9 cellular contexts compared by ENCODE assay signal in the genomic region with DNA sequence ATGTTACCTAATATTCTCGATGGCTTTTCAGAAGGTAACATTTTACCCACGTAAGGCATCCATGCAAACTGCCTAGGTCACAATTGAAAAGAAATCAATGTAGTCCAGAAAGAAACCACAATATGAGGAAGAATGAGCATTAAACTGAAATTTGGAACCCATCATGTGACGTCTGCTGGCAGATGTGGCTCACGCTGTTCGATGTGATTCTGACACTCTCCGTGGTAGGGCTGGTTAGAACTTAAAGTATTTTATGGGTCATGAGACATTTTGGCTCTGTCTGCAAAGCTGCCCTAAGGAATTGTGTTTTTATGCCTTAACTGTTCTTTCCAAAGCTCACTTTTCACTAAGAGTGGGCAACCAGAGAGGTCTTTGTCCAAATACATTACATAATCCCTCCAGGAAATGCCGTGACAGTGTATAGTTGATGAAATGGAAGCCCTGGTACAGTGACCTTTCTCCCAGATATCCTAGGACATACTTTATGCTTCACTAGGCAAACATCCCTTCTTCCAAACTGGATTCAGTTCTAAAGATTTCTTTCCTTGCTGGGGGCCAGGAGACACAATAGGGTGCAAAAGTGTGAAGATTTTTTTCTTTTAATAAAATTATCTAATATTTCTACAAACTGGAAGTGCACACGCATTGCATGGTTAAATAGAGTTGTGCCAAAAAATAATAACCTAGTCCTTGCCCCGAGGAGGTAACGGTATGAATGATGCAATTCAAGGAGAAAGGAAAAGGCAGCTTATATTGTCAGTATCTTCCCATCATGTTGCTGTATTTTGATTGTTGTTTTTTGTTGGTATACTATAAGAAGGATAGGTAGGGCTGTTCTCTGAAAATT.
DNase-seq lines count a peak whose midpoint lies in the region; ATAC-seq and TF ChIP-seq lines count a peak whose summit lies in the region.
"Had no signal": no experiment of that assay in that cellular context is flagged by ENCODE, and none has a peak within 500 bp of the region (broad histone marks: within the 10 kb centered on the region; RNA-seq: fewer than 3 reads in every experiment).

No MANE protein-coding gene starts in this region.

- peak overlapping the region; percentile 51 for H2AFZ ChIP-seq in smooth muscle cell (ENCODE audit: low read depth)

- intact Hi-C loops in right cardiac atrium (cut with DNase I) = no loop called here

- H3K4me3 ChIP-seq in HEK293 (ENCODE audit: low read depth, low read length) = no peak overlapping the region; the same call in 1 of the 2 replicates
- H3K4me3 ChIP-seq in adipocyte (ENCODE audit: low read length) = peak overlapping the region; percentile 62
- no peak overlapping the region for H3K4me3 ChIP-seq in right cardiac atrium (ENCODE audit: low read length)
- no peak overlapping the region for H3K4me3 ChIP-seq in smooth muscle cell
- H3K4me3 ChIP-seq: vagina had no signal

- CTCF ChIA-PET in HEK293 (lab: Yijun Ruan, JAX) = interaction anchor here (0.6 to 0.7 kb wide), 2 partner anchors 341 to 471 kb away, joined by 3 read pairs; no protein-coding TSS in a partner anchor

- H3K36me3 ChIP-seq in HEK293 (ENCODE audit: control insufficient read depth in 2 of 2, insufficient read depth in 1 of 2, low read length in 2 of 2) (no peaks in the 10 kb centered on the region), adipocyte (ENCODE audit: control insufficient read depth, insufficient read depth, low read length, severe bottlenecking) (no peaks in the 10 kb centered on the region), smooth muscle cell (ENCODE audit: low read depth) (no peaks in the 10 kb centered on the region)
- H3K36me3 ChIP-seq: vagina had no signal

- H4K20me1 ChIP-seq in smooth muscle cell (ENCODE audit: low read depth) = no peaks in the 10 kb centered on the region

- H3K27me3 ChIP-seq in adipocyte (replicated peaks; ENCODE audit: control insufficient read depth, insufficient read depth, low read length) (no peaks in the 10 kb centered on the region), right cardiac atrium (ENCODE audit: control insufficient read depth, insufficient read depth) (no peaks in the 10 kb centered on the region), smooth muscle cell (ENCODE audit: low read depth) (no peaks in the 10 kb centered on the region)
- H3K27me3 ChIP-seq: vagina had no signal

- ATAC-seq in right cardiac atrium (peak; percentile 53 to 75), GM21825 (IDR thresholded peaks at IDR 0.05; ENCODE audit: unreplicated experiment) (no peak), GM18517 (IDR thresholded peaks at IDR 0.05; ENCODE audit: unreplicated experiment) (no peak)

- H3K27ac ChIP-seq in HEK293 (ENCODE audit: extremely low read depth, low read depth, low read length) (no peak overlapping the region; the same call in 1 of the 2 replicates), right cardiac atrium (ENCODE audit: low read length) (no peak overlapping the region), smooth muscle cell (ENCODE audit: low read depth) (peak overlapping the region; percentile 21)
- H3K27ac ChIP-seq: vagina had no signal

- DNase-seq in adipocyte (ENCODE audit: low read depth) (peak; percentile 8), right cardiac atrium (no peak), smooth muscle cell (lab: John Stamatoyannopoulos, UW; ENCODE audit: unreplicated experiment) (no peak), NCI-H345 treated with DMSO at 0.1 percent for 48 hours (lab: John Stamatoyannopoulos, UW; ENCODE audit: unreplicated experiment) (no peak)
- DNase-seq: NCI-H187 had no signal

- WGBS in right cardiac atrium = 37% methylated on average over 10 of the region's 10 CpGs
- 75% methylated on average over 10 of the region's 10 CpGs for WGBS in smooth muscle cell (ENCODE audit: low lambda C conversion rate)

- H3K4me1 ChIP-seq in HEK293 (ENCODE audit: control insufficient read depth, insufficient read depth, low read length) (peaks cover 16% of the 10 kb centered on the region), adipocyte (ENCODE audit: control insufficient read depth, insufficient read depth, low read length) (peaks cover 18% of the 10 kb centered on the region), right cardiac atrium (ENCODE audit: control insufficient read depth, insufficient read depth, low read length) (no peaks in the 10 kb centered on the region), smooth muscle cell (ENCODE audit: low read depth) (peaks cover 15% of the 10 kb centered on the region)

- H3F3A ChIP-seq in smooth muscle cell (ENCODE audit: low read depth) = no peaks in the 10 kb centered on the region

- peak overlapping the region; percentile 20 for H3K4me2 ChIP-seq in smooth muscle cell

- no peaks in the 10 kb centered on the region for H3K79me2 ChIP-seq in smooth muscle cell (ENCODE audit: low read depth)

- POLR2A ChIA-PET in HEK293 (lab: Yijun Ruan, JAX) = interaction anchor here (0.8 kb wide), 1 partner anchor 15 kb away, joined by 3 read pairs; no protein-coding TSS in a partner anchor

- TF ChIP-seq CTCF in HEK293 (tag by site-specific recombination; IDR thresholded peaks at IDR 0.05) (no peak), smooth muscle cell (IDR thresholded peaks at IDR 0.05; ENCODE audit: borderline replicate concordance, insufficient read depth, poor library complexity, severe bottlenecking) (no peak)

- H3K9me3 ChIP-seq in HEK293 (ENCODE audit: control insufficient read depth, insufficient read depth, low read depth, low read length) (no peaks in the 10 kb centered on the region), adipocyte (ENCODE audit: control insufficient read depth, low read length) (no peaks in the 10 kb centered on the region), right cardiac atrium (ENCODE audit: control insufficient read depth, low read length) (no peaks in the 10 kb centered on the region), smooth muscle cell (replicated peaks; ENCODE audit: low read depth) (no peaks in the 10 kb centered on the region)
- H3K9me3 ChIP-seq: vagina had no signal

- H3K9ac ChIP-seq in adipocyte (ENCODE audit: low read length) = no peak overlapping the region
- no peak overlapping the region for H3K9ac ChIP-seq in smooth muscle cell (ENCODE audit: low read depth)

TF ChIP-seq in HEK293, 187 proteins besides CTCF, POLR2A, EP300 and RAD21 (continues in another document):
- TF ChIP-seq SP7 (tag by site-specific recombination; IDR thresholded peaks at IDR 0.05) (0 out of 2 replicates have a peak, but pooled peaks have one; percentile 7), ZEB2 (tag by site-specific recombination; IDR thresholded peaks at IDR 0.05) (no peak)
- TF ChIP-seq, protein P1, sequence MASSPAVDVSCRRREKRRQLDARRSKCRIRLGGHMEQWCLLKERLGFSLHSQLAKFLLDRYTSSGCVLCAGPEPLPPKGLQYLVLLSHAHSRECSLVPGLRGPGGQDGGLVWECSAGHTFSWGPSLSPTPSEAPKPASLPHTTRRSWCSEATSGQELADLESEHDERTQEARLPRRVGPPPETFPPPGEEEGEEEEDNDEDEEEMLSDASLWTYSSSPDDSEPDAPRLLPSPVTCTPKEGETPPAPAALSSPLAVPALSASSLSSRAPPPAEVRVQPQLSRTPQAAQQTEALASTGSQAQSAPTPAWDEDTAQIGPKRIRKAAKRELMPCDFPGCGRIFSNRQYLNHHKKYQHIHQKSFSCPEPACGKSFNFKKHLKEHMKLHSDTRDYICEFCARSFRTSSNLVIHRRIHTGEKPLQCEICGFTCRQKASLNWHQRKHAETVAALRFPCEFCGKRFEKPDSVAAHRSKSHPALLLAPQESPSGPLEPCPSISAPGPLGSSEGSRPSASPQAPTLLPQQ (tag by site-specific recombination; IDR thresholded peaks at IDR 0.05) = 0 out of 2 replicates have a peak, but pooled peaks have one; percentile 16
- TF ChIP-seq, protein P2, sequence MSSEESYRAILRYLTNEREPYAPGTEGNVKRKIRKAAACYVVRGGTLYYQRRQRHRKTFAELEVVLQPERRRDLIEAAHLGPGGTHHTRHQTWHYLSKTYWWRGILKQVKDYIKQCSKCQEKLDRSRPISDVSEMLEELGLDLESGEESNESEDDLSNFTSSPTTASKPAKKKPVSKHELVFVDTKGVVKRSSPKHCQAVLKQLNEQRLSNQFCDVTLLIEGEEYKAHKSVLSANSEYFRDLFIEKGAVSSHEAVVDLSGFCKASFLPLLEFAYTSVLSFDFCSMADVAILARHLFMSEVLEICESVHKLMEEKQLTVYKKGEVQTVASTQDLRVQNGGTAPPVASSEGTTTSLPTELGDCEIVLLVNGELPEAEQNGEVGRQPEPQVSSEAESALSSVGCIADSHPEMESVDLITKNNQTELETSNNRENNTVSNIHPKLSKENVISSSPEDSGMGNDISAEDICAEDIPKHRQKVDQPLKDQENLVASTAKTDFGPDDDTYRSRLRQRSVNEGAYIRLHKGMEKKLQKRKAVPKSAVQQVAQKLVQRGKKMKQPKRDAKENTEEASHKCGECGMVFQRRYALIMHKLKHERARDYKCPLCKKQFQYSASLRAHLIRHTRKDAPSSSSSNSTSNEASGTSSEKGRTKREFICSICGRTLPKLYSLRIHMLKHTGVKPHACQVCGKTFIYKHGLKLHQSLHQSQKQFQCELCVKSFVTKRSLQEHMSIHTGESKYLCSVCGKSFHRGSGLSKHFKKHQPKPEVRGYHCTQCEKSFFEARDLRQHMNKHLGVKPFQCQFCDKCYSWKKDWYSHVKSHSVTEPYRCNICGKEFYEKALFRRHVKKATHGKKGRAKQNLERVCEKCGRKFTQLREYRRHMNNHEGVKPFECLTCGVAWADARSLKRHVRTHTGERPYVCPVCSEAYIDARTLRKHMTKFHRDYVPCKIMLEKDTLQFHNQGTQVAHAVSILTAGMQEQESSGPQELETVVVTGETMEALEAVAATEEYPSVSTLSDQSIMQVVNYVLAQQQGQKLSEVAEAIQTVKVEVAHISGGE (tag by site-specific recombination; conservative IDR thresholded peaks at IDR 0.05; ENCODE audit: low read depth) = no peak

Comparison
In these comparisons a context has a peak if more than half of its experiments do, and no peak if none do; other contexts are left out.
1. ATAC-seq: peak in right cardiac atrium (2 of 2); none in GM21825 (single experiment) and GM18517 (single experiment).